In the genomic region with DNA sequence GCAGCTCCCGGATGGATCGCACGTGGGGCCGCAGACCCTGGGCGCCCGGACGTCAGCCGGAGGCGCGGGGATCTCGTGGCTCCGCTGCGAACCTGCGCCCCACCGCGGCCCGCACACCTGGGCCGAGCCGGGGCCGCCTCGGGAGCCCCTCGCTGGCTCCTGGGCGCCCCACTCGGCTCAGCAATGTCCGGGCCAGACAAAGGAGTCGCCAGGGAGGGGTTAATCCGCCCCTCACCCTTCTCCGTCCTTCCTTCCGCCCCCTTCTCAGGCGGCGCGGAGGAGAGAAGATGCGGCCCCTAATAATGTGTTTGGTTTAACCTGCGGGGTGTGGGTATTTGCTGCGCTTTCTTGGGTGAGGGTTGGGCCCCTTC, we compare ENCODE assay signal across 8 cellular contexts. TPM values are rescaled to one million over a fixed set of nuclear protein-coding genes. Genes with fewer than 3 reads are reported as not detected.
A peak's percentile ranks its signal among the peaks of the same experiment; 100 is the strongest.
DNase-seq lines count a peak whose midpoint lies in the region; ATAC-seq and TF ChIP-seq lines count a peak whose summit lies in the region.

No MANE protein-coding gene starts in this region.

- TF ChIP-seq CTCF in Calu3 (IDR thresholded peaks at IDR 0.05; ENCODE audit: unreplicated experiment) (no peak), WERI-Rb-1 (IDR thresholded peaks at IDR 0.05; ENCODE audit: low read depth, low read length) (no peak), gastroesophageal sphincter (IDR thresholded peaks at IDR 0.05) (no peak), retinal pigment epithelial cell (conservative IDR thresholded peaks at IDR 0.05; ENCODE audit: low read depth, low read length) (no peak)

- H3K4me1 Mint-ChIP-seq in Calu3 (ENCODE audit: low read depth, unreplicated experiment) = peaks cover 32% of the 10 kb centered on the region

- H3K4me3 ChIP-seq in WERI-Rb-1 (ENCODE audit: low read depth, low read length) (peak overlapping the region; percentile 81), gastroesophageal sphincter (peak overlapping the region; percentile 90 to 93), retinal pigment epithelial cell (ENCODE audit: low read length) (peak overlapping the region; percentile 96)

- H3K36me3 Mint-ChIP-seq in Calu3 (ENCODE audit: insufficient read depth, unreplicated experiment) = peaks cover 70% of the 10 kb centered on the region

- no peak for TF ChIP-seq EP300 in gastroesophageal sphincter (IDR thresholded peaks at IDR 0.05)

- ATAC-seq in gastroesophageal sphincter = no peak
- ATAC-seq in HG03139 (IDR thresholded peaks at IDR 0.05; ENCODE audit: unreplicated experiment) = no peak
- no peak for ATAC-seq in GM21619 (IDR thresholded peaks at IDR 0.05; ENCODE audit: unreplicated experiment)

- H3K27ac Mint-ChIP-seq in Calu3 (ENCODE audit: unreplicated experiment) = peak overlapping the region; percentile 45

- peaks cover 0 to 65% (median 24%) of the 10 kb centered on the region in 3 donors for H3K4me1 ChIP-seq in gastroesophageal sphincter

- H3K27me3 ChIP-seq in WERI-Rb-1 (ENCODE audit: insufficient read depth, low read depth, severe bottlenecking) = peaks cover 43% of the 10 kb centered on the region
- H3K27me3 ChIP-seq in gastroesophageal sphincter = no peaks in the 10 kb centered on the region

- CTCF ChIA-PET in Calu3 (lab: Charles Lee) = interaction anchor here (1.2 kb wide), 1 partner anchor 14 kb away, joined by 3 read pairs; no protein-coding TSS in a partner anchor

- no peaks in the 10 kb centered on the region for H3K27me3 Mint-ChIP-seq in Calu3 (ENCODE audit: unreplicated experiment)

- no peaks in the 10 kb centered on the region for H3K9me3 Mint-ChIP-seq in Calu3 (ENCODE audit: low read depth, unreplicated experiment)

- intact Hi-C loops in Calu3 (cut with micrococcal nuclease; ENCODE audit: unreplicated experiment) = no loop called here

- TF ChIP-seq POLR2A in gastroesophageal sphincter (IDR thresholded peaks at IDR 0.05) = no peak

- H3K4me3 Mint-ChIP-seq in Calu3 (ENCODE audit: low read depth, unreplicated experiment) = peak overlapping the region; percentile 75

- BruUV-seq in Calu3 (replicated peaks; lab: Mats Ljungman, UMichigan) = no TSS peak

- H3K36me3 ChIP-seq in WERI-Rb-1 = peaks cover 10% of the 10 kb centered on the region
- no peaks in the 10 kb centered on the region for H3K36me3 ChIP-seq in gastroesophageal sphincter

- H3K27ac ChIP-seq in WERI-Rb-1 (peak overlapping the region; percentile 94), gastroesophageal sphincter (peak overlapping the region; percentile 98 to 99 (median 99))

- 2% methylated on average over 13 of the region's 35 CpGs; no CpG with 5 or more reads in 1 of the 2 donors for WGBS in gastroesophageal sphincter (ENCODE audit: low coverage in 1 of 2), 2 donors

- no peaks in the 10 kb centered on the region for H3K9me3 ChIP-seq in WERI-Rb-1 (ENCODE audit: severe bottlenecking)
- H3K9me3 ChIP-seq in gastroesophageal sphincter = no peaks in the 10 kb centered on the region

- no peak for DNase-seq in Calu3
- peak; percentile 60 for DNase-seq in WERI-Rb-1
- DNase-seq in retinal pigment epithelial cell (ENCODE audit: low read depth) = no peak
- no peak for DNase-seq in kidney glomerular epithelial cell (lab: John Stamatoyannopoulos, UW)
- no peak for DNase-seq in NCI-H774 (lab: John Stamatoyannopoulos, UW)

RNA-seq across cellular contexts. Expression of a gene that starts 47.6 kb away (rescaled TPM):
- total RNA-seq in Calu3 (2022) (120 and 121 TPM in 2 replicates), gastroesophageal sphincter (10 to 100 TPM; 70.5 to 99.6 (median 81.8) TPM)

RNA-seq across cellular contexts. Expression of a gene that starts 52.6 kb away (rescaled TPM):
- total RNA-seq in Calu3 (2022) = 0.17 and 0.27 TPM in 2 replicates
- total RNA-seq in gastroesophageal sphincter = 10 to 100 TPM; 17.5 to 34.3 (median 19.5) TPM

Comparison
In these comparisons a context has a peak if more than half of its experiments do, and no peak if none do; other contexts are left out.
1. RNA of a gene that starts 52.6 kb away (total RNA-seq): 17.5 to 34.3 TPM in gastroesophageal sphincter; 0.17 to 0.27 TPM in Calu3; every median in the first group is over 10 times any median in the second.
2. Peak in every context shown above with its lines, with median percentiles within 50 percentile points of each other: H3K4me3 ChIP-seq.